Comparison of ENCODE assay signal across 8 cellular contexts in genomic region chr9:76658510-76659231, GRCh38.
DNase-seq lines count a peak whose midpoint lies in the region; ATAC-seq, FAIRE-seq and TF ChIP-seq lines count a peak whose summit lies in the region.

No MANE protein-coding gene starts in this region.

- no peaks in the 10 kb centered on the region for H4K20me1 ChIP-seq in SK-N-SH (ENCODE audit: insufficient read depth)

- CTCF ChIA-PET in SK-N-SH (lab: Yijun Ruan, JAX) = interaction anchor here (0.6 to 1.7 kb wide), 5 partner anchors 8 to 213 kb away, joined by 3 to 5 read pairs (median 4); no protein-coding TSS in a partner anchor

- no peaks in the 10 kb centered on the region for H3K9me3 ChIP-seq in SK-N-SH

- peak; percentile 35 for DNase-seq in NCI-H1105 treated with DMSO at 0.1 percent for 48 hours (lab: John Stamatoyannopoulos, UW)
- no peak for DNase-seq in NCI-H1105 (lab: John Stamatoyannopoulos, UW)
- peak; percentile 59 for DNase-seq in HTR-8/SVneo (ENCODE audit: insufficient read length, low spot score)
- DNase-seq in SK-N-SH = no peak
- DNase-seq in fibroblast of the aortic adventitia (ENCODE audit: low read depth) = peak; percentile 87
- peak; percentile 74 for DNase-seq in renal cortical epithelial cell (ENCODE audit: low read depth)

- no peak for TF ChIP-seq EP300 in SK-N-SH (IDR thresholded peaks at IDR 0.05; ENCODE audit: borderline replicate concordance in 1 of 2, low read depth in 1 of 2, low read length in 1 of 2)

- H3K4me3 ChIP-seq in SK-N-SH (ENCODE audit: low read depth in 2 of 2, low read length in 1 of 2) (no peak overlapping the region), fibroblast of the aortic adventitia (ENCODE audit: low read depth, low read length) (no peak overlapping the region)

- peaks cover 36% of the 10 kb centered on the region for H3F3A ChIP-seq in SK-N-SH (replicated peaks; ENCODE audit: insufficient read depth)

- no peak overlapping the region for H3K9ac ChIP-seq in SK-N-SH

- TF ChIP-seq RAD21 in SK-N-SH (IDR thresholded peaks at IDR 0.05; ENCODE audit: low read length) = peak; percentile 66

- TF ChIP-seq CTCF in SK-N-SH (IDR thresholded peaks at IDR 0.05) (peak; percentile 76), fibroblast of the aortic adventitia (IDR thresholded peaks at IDR 0.05; ENCODE audit: insufficient read depth, low read length) (peak; percentile 66)

- H3K27ac ChIP-seq in SK-N-SH (ENCODE audit: low read depth in 2 of 2, low read length in 1 of 2) = peak overlapping the region in 1 of 2 experiments; percentile 91; a peak in 1 of 4 replicates

- H3K4me2 ChIP-seq in SK-N-SH = 0 out of 2 replicates have a peak overlapping the region, but pooled peaks have one; percentile 13

- ATAC-seq in GM21526 (IDR thresholded peaks at IDR 0.05; ENCODE audit: low FRiP score, unreplicated experiment) (peak; percentile 89), GM21825 (IDR thresholded peaks at IDR 0.05; ENCODE audit: unreplicated experiment) (no peak)

- WGBS in SK-N-SH (ENCODE audit: low lambda C conversion rate) = 41% methylated on average over 6 of the region's 6 CpGs

- H2AFZ ChIP-seq in SK-N-SH (ENCODE audit: low read depth) = no peak overlapping the region

- peaks cover 0 to 40% of the 10 kb centered on the region in 2 experiments; a peak in 3 of 4 replicates for H3K4me1 ChIP-seq in SK-N-SH (ENCODE audit: control insufficient read depth in 1 of 2, insufficient read depth in 2 of 2, low read depth in 1 of 2, low read length in 1 of 2)

- FAIRE-seq in HTR-8/SVneo (lab: Jason Lieb, UNC) = no peak

- H3K27me3 ChIP-seq in SK-N-SH (ENCODE audit: insufficient read depth) = no peaks in the 10 kb centered on the region

- POLR2A ChIA-PET in SK-N-SH (lab: Yijun Ruan, JAX) = no interaction called here

- peaks cover 0 to 4% of the 10 kb centered on the region in 2 experiments for H3K36me3 ChIP-seq in SK-N-SH (replicated peaks in 1 of 2; ENCODE audit: control insufficient read depth in 1 of 2, insufficient read depth in 2 of 2, low read length in 1 of 2)

- no peaks in the 10 kb centered on the region for H3K79me2 ChIP-seq in SK-N-SH (ENCODE audit: insufficient read depth)

- no peaks in the 10 kb centered on the region for H3K9me2 ChIP-seq in SK-N-SH

TF ChIP-seq in SK-N-SH, 30 proteins besides CTCF, POLR2A, EP300 and RAD21:
- TF ChIP-seq FOXM1 (IDR thresholded peaks at IDR 0.05; ENCODE audit: low read depth) (0 out of 2 replicates have a peak, but pooled peaks have one; percentile 15), POLR2AphosphoS5 (IDR thresholded peaks at IDR 0.05; ENCODE audit: low read depth, low read length) (no peak), SMC3 (IDR thresholded peaks at IDR 0.05; ENCODE audit: low read depth, low read length) (peak; percentile 62), JUND (IDR thresholded peaks at IDR 0.05) (no peak), NRF1 (IDR thresholded peaks at IDR 0.05; ENCODE audit: low read depth, low read length) (no peak), TAF1 (IDR thresholded peaks at IDR 0.05; ENCODE audit: borderline replicate concordance, low read depth, low read length) (no peak), RFX5 (IDR thresholded peaks at IDR 0.05; ENCODE audit: low read length) (no peak), EZH2phosphoT487 (IDR thresholded peaks at IDR 0.05; ENCODE audit: borderline replicate concordance, low read depth) (no peak), MAX (IDR thresholded peaks at IDR 0.05; ENCODE audit: low read depth) (no peak)

Comparison
In these comparisons a context has a peak if more than half of its experiments do, and no peak if none do; other contexts are left out.
1. DNase-seq: peak in NCI-H1105 treated with DMSO at 0.1 percent for 48 hours (single experiment), HTR-8/SVneo (single experiment), fibroblast of the aortic adventitia (single experiment) and renal cortical epithelial cell (single experiment); none in NCI-H1105 (single experiment) and SK-N-SH (single experiment).